ENCODE assay signal across 1 cellular context in genomic region chr5:177425801-177426565, GRCh38.
TF ChIP-seq lines count a peak whose summit lies in the region.

No MANE protein-coding gene starts in this region.

TF ChIP-seq in HepG2, 621 proteins besides CTCF, POLR2A, EP300 and RAD21 (continued from another document and continues in another):
- 0 out of 2 replicates have a peak, but pooled peaks have one; percentile 38 for TF ChIP-seq PRDM15 (CRISPR knock-in tag; IDR thresholded peaks at IDR 0.05)
- TF ChIP-seq ZNF354B (CRISPR knock-in tag; IDR thresholded peaks at IDR 0.05), result peak; percentile 29; the same call in 1 of the 2 replicates
- 0 out of 2 replicates have a peak, but pooled peaks have one; percentile 8 for TF ChIP-seq STAG1 (CRISPR knock-in tag; IDR thresholded peaks at IDR 0.05)
- TF ChIP-seq ETV5 (CRISPR knock-in tag; IDR thresholded peaks at IDR 0.05; ENCODE audit: borderline replicate concordance), result peak; percentile 92
- TF ChIP-seq NFKB2 (CRISPR knock-in tag; IDR thresholded peaks at IDR 0.05; ENCODE audit: borderline replicate concordance), result peak; percentile 82; the same call in 1 of the 2 replicates
- 0 out of 2 replicates have a peak, but pooled peaks have one; percentile 57 for TF ChIP-seq TOE1 (CRISPR knock-in tag; IDR thresholded peaks at IDR 0.05)
- no peak for TF ChIP-seq ZNF367 (CRISPR knock-in tag; IDR thresholded peaks at IDR 0.05; ENCODE audit: borderline replicate concordance)
- TF ChIP-seq ZNF124 (CRISPR knock-in tag; IDR thresholded peaks at IDR 0.05), result no peak
- peak; percentile 12; the same call in 1 of the 2 replicates for TF ChIP-seq THRA (CRISPR knock-in tag; IDR thresholded peaks at IDR 0.05; ENCODE audit: borderline replicate concordance)
- TF ChIP-seq THAP11 (CRISPR knock-in tag; IDR thresholded peaks at IDR 0.05), result peak; percentile 48; the same call in 1 of the 2 replicates
- no peak for TF ChIP-seq SIN3B (IDR thresholded peaks at IDR 0.05; ENCODE audit: low read length)
- peak; percentile 40; the same call in 1 of the 2 replicates for TF ChIP-seq KLF15 (CRISPR knock-in tag; IDR thresholded peaks at IDR 0.05; ENCODE audit: borderline replicate concordance)
- no peak for TF ChIP-seq MAFK (conservative IDR thresholded peaks at IDR 0.05 in 1 of 2, IDR thresholded peaks at IDR 0.05 in 1 of 2; ENCODE audit: low read length in 2 of 2)
- TF ChIP-seq HNF1A (IDR thresholded peaks at IDR 0.05; ENCODE audit: low read depth), result no peak
- TF ChIP-seq HNF1A (CRISPR knock-in tag; IDR thresholded peaks at IDR 0.05; ENCODE audit: borderline replicate concordance), result peak; percentile 33; the same call in 1 of the 2 replicates
- TF ChIP-seq HHEX (CRISPR knock-in tag; IDR thresholded peaks at IDR 0.05), result no peak
- TF ChIP-seq GFI1 (CRISPR knock-in tag; IDR thresholded peaks at IDR 0.05; ENCODE audit: borderline replicate concordance), result peak; percentile 79; the same call in 1 of the 2 replicates
- peak; percentile 77; the same call in 1 of the 2 replicates for TF ChIP-seq KDM4B (CRISPR knock-in tag; IDR thresholded peaks at IDR 0.05)
- peak; percentile 17; the same call in 1 of the 2 replicates for TF ChIP-seq FOXJ3 (CRISPR knock-in tag; IDR thresholded peaks at IDR 0.05; ENCODE audit: borderline replicate concordance)
- no peak; the same call in 1 of the 2 replicates for TF ChIP-seq HIC2 (CRISPR knock-in tag; IDR thresholded peaks at IDR 0.05; ENCODE audit: low read depth)
- TF ChIP-seq TEAD3 (CRISPR knock-in tag; optimal IDR thresholded peaks at IDR 0.05; ENCODE audit: borderline replicate concordance), result peak; percentile 12
- TF ChIP-seq YEATS2 (CRISPR knock-in tag; IDR thresholded peaks at IDR 0.05; ENCODE audit: borderline replicate concordance), result peak; percentile 66; the same call in 1 of the 2 replicates
- TF ChIP-seq ZNF362 (CRISPR knock-in tag; IDR thresholded peaks at IDR 0.05; ENCODE audit: borderline replicate concordance), result no peak
- 0 out of 2 replicates have a peak, but pooled peaks have one; percentile 28 for TF ChIP-seq SIN3A (IDR thresholded peaks at IDR 0.05; ENCODE audit: borderline replicate concordance, low read depth, low read length)
- TF ChIP-seq ZNF768 (CRISPR knock-in tag; IDR thresholded peaks at IDR 0.05), result peak; percentile 37; the same call in 1 of the 2 replicates
- TF ChIP-seq ISL2 (CRISPR knock-in tag; IDR thresholded peaks at IDR 0.05), result 0 out of 2 replicates have a peak, but pooled peaks have one; percentile 25
- 0 out of 2 replicates have a peak, but pooled peaks have one; percentile 22 for TF ChIP-seq NCOA2 (CRISPR knock-in tag; IDR thresholded peaks at IDR 0.05)
- peak; percentile 100 for TF ChIP-seq ZNF629 (CRISPR knock-in tag; conservative IDR thresholded peaks at IDR 0.05)
- 0 out of 2 replicates have a peak, but pooled peaks have one; percentile 23 for TF ChIP-seq ZSCAN25 (CRISPR knock-in tag; IDR thresholded peaks at IDR 0.05)
- no peak for TF ChIP-seq LRRFIP1 (CRISPR knock-in tag; conservative IDR thresholded peaks at IDR 0.05)
- no peak; the same call in 1 of the 2 replicates for TF ChIP-seq RXRB (CRISPR knock-in tag; IDR thresholded peaks at IDR 0.05; ENCODE audit: borderline replicate concordance)
- 0 out of 2 replicates have a peak, but pooled peaks have one; percentile 33 for TF ChIP-seq ZFP90 (CRISPR knock-in tag; IDR thresholded peaks at IDR 0.05; ENCODE audit: borderline replicate concordance)
- peak; percentile 96 for TF ChIP-seq SRF (IDR thresholded peaks at IDR 0.05; ENCODE audit: low read depth, low read length)
- peak; percentile 31; the same call in 1 of the 2 replicates for TF ChIP-seq MNT (IDR thresholded peaks at IDR 0.05)
- peak; percentile 47; the same call in 1 of the 2 replicates for TF ChIP-seq SIX4 (CRISPR knock-in tag; IDR thresholded peaks at IDR 0.05)
- TF ChIP-seq ZBTB3 (CRISPR knock-in tag; IDR thresholded peaks at IDR 0.05; ENCODE audit: borderline replicate concordance, low read depth), result no peak
- TF ChIP-seq ATF1 (CRISPR knock-in tag; IDR thresholded peaks at IDR 0.05), result peak; percentile 92
- TF ChIP-seq DMAP1 (CRISPR knock-in tag; IDR thresholded peaks at IDR 0.05), result peak; percentile 74
- no peak for TF ChIP-seq TCF12 (IDR thresholded peaks at IDR 0.05)
- no peak; the same call in 1 of the 2 replicates for TF ChIP-seq TCF12 (CRISPR knock-in tag; IDR thresholded peaks at IDR 0.05)
- peak; percentile 58 for TF ChIP-seq HOMEZ (CRISPR knock-in tag; IDR thresholded peaks at IDR 0.05; ENCODE audit: low read depth)
- no peak for TF ChIP-seq ZNF672 (CRISPR knock-in tag; IDR thresholded peaks at IDR 0.05)
- no peak for TF ChIP-seq ZNF616 (CRISPR knock-in tag; IDR thresholded peaks at IDR 0.05; ENCODE audit: low read depth)
- peak; percentile 63; the same call in 1 of the 2 replicates for TF ChIP-seq ATF7 (IDR thresholded peaks at IDR 0.05)
- TF ChIP-seq ATF7 (CRISPR knock-in tag; IDR thresholded peaks at IDR 0.05), result no peak
